21 cellular contexts compared by ENCODE assay signal in genomic region chr13:49210114-49210513, GRCh38. TPM values are rescaled to one million over a fixed set of nuclear protein-coding genes. Genes with fewer than 3 reads are reported as not detected.
"Had no signal": no experiment of that assay in that cellular context is flagged by ENCODE, and none has a peak within 500 bp of the region (broad histone marks: within the 10 kb centered on the region; RNA-seq: fewer than 3 reads in every experiment).

No MANE protein-coding gene starts in this region.

- ATAC-seq: HepG2, SK-N-SH treated with all-trans-retinoic acid at 6 μM for 48 hours had no signal

- DNase-seq: IMR-90, KG1, MM.1S, NCI-H1092 treated with DMSO at 0.1 percent for 48 hours, NCI-H1436, NCI-H187, NCI-H2029, NCI-H2081 treated with DMSO at 0.1 percent for 48 hours, NCI-H2171, NCI-H226, NCI-H446, NCI-H510A, NCI-H524 treated with DMSO at 0.1 percent for 48 hours, NCI-H69, NCI-H774, SHP77 treated with DMSO at 0.1 percent for 48 hours, SJCRH30 had no signal

RNA-seq across cellular contexts. Expression of gene MLNR, which starts 10.0 kb away (rescaled TPM):
- total RNA-seq: HT1080, IMR-90, M059J, SJCRH30 had no signal
